ENCODE assay signal across 25 cellular contexts in genomic region chr4:164815711-164816110, GRCh38.
DNase-seq lines count a peak whose midpoint lies in the region; ATAC-seq, FAIRE-seq and TF ChIP-seq lines count a peak whose summit lies in the region.
"Had no signal": no experiment of that assay in that cellular context is flagged by ENCODE, and none has a peak within 500 bp of the region (broad histone marks: within the 10 kb centered on the region; RNA-seq: fewer than 3 reads in every experiment).

No MANE protein-coding gene starts in this region.

- 0 out of 2 replicates have a peak overlapping the region, but pooled peaks have one; percentile 19 for H2AFZ ChIP-seq in H1 (ENCODE audit: low read length)

- DNase-seq in ELF-1 (ENCODE audit: low read depth, low spot score) (peak; percentile 4), H1 (ENCODE audit: low read depth in 1 of 2, low spot score in 2 of 2) (no peak), mesendoderm (peak; percentile 87), T1000 (lab: John Stamatoyannopoulos, UW) (no peak), COLO668 (lab: John Stamatoyannopoulos, UW; ENCODE audit: unreplicated experiment) (no peak), HuH-7 (ENCODE audit: low spot score) (no peak)
- DNase-seq: 8988T; ACHN; AML-193; BE2C; CD4-positive, alpha-beta T cell; DMS 273 treated with DMSO at 0.1 percent for 48 hours; DMS79; EL; GF-D8; GOT3; H7 had no signal

- no peak overlapping the region for H3K56ac ChIP-seq in H1 (replicated peaks; ENCODE audit: insufficient read length, low read depth, low read length)
- H3K56ac ChIP-seq in mesendoderm (ENCODE audit: low read length): no peak overlapping the region

- H3K79me2 ChIP-seq in H1 (ENCODE audit: control insufficient read depth in 1 of 2, insufficient read depth in 2 of 2, low read length in 2 of 2): no peaks in the 10 kb centered on the region
- H3K79me2 ChIP-seq in mesendoderm (ENCODE audit: control insufficient read depth, insufficient read depth, low read length): no peaks in the 10 kb centered on the region

- H3K4me3 ChIP-seq in HUES48 (ENCODE audit: low read depth, low read length): no peak overlapping the region
- H3K4me3 ChIP-seq in H1 (ENCODE audit: extremely low read depth in 1 of 4, insufficient read depth in 2 of 4, low read depth in 3 of 4, low read length in 4 of 4): no peak overlapping the region
- H3K4me3 ChIP-seq in mesendoderm (ENCODE audit: low read length): no peak overlapping the region
- H3K4me3 ChIP-seq: A549; BLaER1 treated with 17β-estradiol and CSF1 and Interleukin-3, amounts not matched to agents 10 nM and 100 nM had no signal

- no peak overlapping the region for H2BK12ac ChIP-seq in H1 (ENCODE audit: low read depth, low read length)

- TF ChIP-seq RAD21 in H1 (IDR thresholded peaks at IDR 0.05 in 1 of 2, conservative IDR thresholded peaks at IDR 0.05 in 1 of 2; ENCODE audit: low read depth in 2 of 2, low read length in 2 of 2): no peak

- 0 out of 2 replicates have a peak overlapping the region, but pooled peaks have one; percentile 28 for H2BK20ac ChIP-seq in H1 (ENCODE audit: low read length)

- H3K9me3 ChIP-seq in HUES48 (ENCODE audit: control insufficient read depth, insufficient read depth, low read length) (no peaks in the 10 kb centered on the region), H1 (ENCODE audit: insufficient read depth in 2 of 2, low read depth in 1 of 2, low read length in 1 of 2) (no peaks in the 10 kb centered on the region)
- H3K9me3 ChIP-seq: A549; BE2C; BLaER1 treated with 17β-estradiol and CSF1 and Interleukin-3, amounts not matched to agents 10 nM and 100 nM had no signal

- FAIRE-seq in H1 (lab: Jason Lieb, UNC): no peak
- FAIRE-seq: A549, D721Med, GM12891, GM18507 had no signal

- H3K9ac ChIP-seq in HUES48 (ENCODE audit: low read depth, low read length) (no peak overlapping the region), H1 (replicated peaks in 1 of 4; ENCODE audit: extremely low read depth in 1 of 4, low read depth in 3 of 4, low read length in 3 of 4) (no peak overlapping the region), mesendoderm (ENCODE audit: low read length) (no peak overlapping the region)
- H3K9ac ChIP-seq: BLaER1 treated with 17β-estradiol and CSF1 and Interleukin-3, amounts not matched to agents 10 nM and 100 nM had no signal

- TF ChIP-seq POLR2A in H1 (IDR thresholded peaks at IDR 0.05; ENCODE audit: control extremely low read depth in 1 of 2, low read depth in 2 of 2, low read length in 2 of 2): no peak

- no peak overlapping the region for H4K8ac ChIP-seq in H1 (ENCODE audit: extremely low read depth, insufficient read depth, low read length)
- H4K8ac ChIP-seq in mesendoderm (ENCODE audit: low read depth, low read length): no peak overlapping the region

- H2BK15ac ChIP-seq in H1 (ENCODE audit: low read length) (no peak overlapping the region), mesendoderm (replicated peaks; ENCODE audit: low read depth) (no peak overlapping the region)

- no peak for TF ChIP-seq CTCF in H1 (IDR thresholded peaks at IDR 0.05; ENCODE audit: control extremely low read depth in 1 of 3, insufficient read depth in 1 of 3, low read depth in 1 of 3, low read length in 3 of 3)

- H2BK120ac ChIP-seq in H1 (replicated peaks; ENCODE audit: low read depth, low read length) (no peak overlapping the region), mesendoderm (ENCODE audit: low read depth, low read length) (no peak overlapping the region)

- CTCF ChIA-PET in H1 (lab: Charles Lee; ENCODE audit: partially characterized antibody): interaction anchor here (0.6 to 1.3 kb wide), 4 partner anchors 26 to 297 kb away, joined by 3 read pairs; no protein-coding TSS in a partner anchor

- peak overlapping the region; percentile 59 for H3K27ac ChIP-seq in HUES48 (ENCODE audit: low read depth, low read length)
- H3K27ac ChIP-seq in H1 (ENCODE audit: low read depth, low read length): no peak overlapping the region
- H3K27ac ChIP-seq in mesendoderm (ENCODE audit: low read depth, low read length): no peak overlapping the region
- H3K27ac ChIP-seq: A549; BLaER1 treated with 17β-estradiol and CSF1 and Interleukin-3, amounts not matched to agents 10 nM and 100 nM had no signal

- H3K4ac ChIP-seq in H1 (replicated peaks; ENCODE audit: insufficient read length, low read depth, low read length) (no peak overlapping the region), mesendoderm (ENCODE audit: low read depth, low read length) (no peak overlapping the region)

- H3K18ac ChIP-seq in H1 (ENCODE audit: extremely low read depth, low read length) (no peak overlapping the region), mesendoderm (ENCODE audit: low read length) (no peak overlapping the region)

- H3K4me2 ChIP-seq in H1 (ENCODE audit: insufficient read depth in 1 of 2, low read depth in 2 of 2, low read length in 2 of 2): no peak overlapping the region
- no peak overlapping the region for H3K4me2 ChIP-seq in mesendoderm (ENCODE audit: low read length)
- H3K4me2 ChIP-seq: A549; BLaER1 treated with 17β-estradiol and CSF1 and Interleukin-3, amounts not matched to agents 10 nM and 100 nM had no signal

- no peaks in the 10 kb centered on the region for H3K36me3 ChIP-seq in HUES48 (ENCODE audit: control insufficient read depth, insufficient read depth, low read length)
- no peaks in the 10 kb centered on the region for H3K36me3 ChIP-seq in H1 (ENCODE audit: control insufficient read depth in 2 of 4, insufficient read depth in 4 of 4, low read length in 3 of 4)
- H3K36me3 ChIP-seq in mesendoderm (ENCODE audit: control insufficient read depth, insufficient read depth, low read length): no peaks in the 10 kb centered on the region
- H3K36me3 ChIP-seq: BE2C; BLaER1 treated with 17β-estradiol and CSF1 and Interleukin-3, amounts not matched to agents 10 nM and 100 nM had no signal

- H3K23ac ChIP-seq in H1 (ENCODE audit: insufficient read length) (no peak overlapping the region), mesendoderm (ENCODE audit: low read length) (no peak overlapping the region)

- no peak overlapping the region for H2AK5ac ChIP-seq in H1 (ENCODE audit: low read depth, low read length)
- no peak overlapping the region for H2AK5ac ChIP-seq in mesendoderm (ENCODE audit: low read length)

- H3K23me2 ChIP-seq in H1 (ENCODE audit: low read depth, low read length): no peaks in the 10 kb centered on the region

- TF ChIP-seq EP300 in H1 (IDR thresholded peaks at IDR 0.05; ENCODE audit: borderline replicate concordance in 1 of 2, low read depth in 2 of 2, low read length in 2 of 2): no peak

- POLR2A ChIA-PET in H1 (lab: Charles Lee; ENCODE audit: partially characterized antibody): no interaction called here

- 55% methylated on average over 1 of the region's 1 CpG; no CpG with 5 or more reads in 1 of the 2 experiments for WGBS in H1 (ENCODE audit: extremely low coverage in 1 of 2, insufficient coverage in 1 of 2, insufficient read length in 1 of 2, insufficient replicate concordance in 2 of 2, low coverage in 1 of 2, low lambda C conversion rate in 2 of 2, missing lambda C conversion rate in 1 of 2), 2 experiments
- WGBS in mesendoderm (ENCODE audit: extremely low coverage, insufficient coverage, low lambda C conversion rate): no CpG with 5 or more reads among the region's 1 CpG

- H2BK5ac ChIP-seq in H1 (ENCODE audit: low read depth, low read length): no peak overlapping the region
- no peak overlapping the region for H2BK5ac ChIP-seq in mesendoderm (ENCODE audit: low read length)

- H3K4me1 ChIP-seq in HUES48 (ENCODE audit: control insufficient read depth, insufficient read depth, low read length) (peaks cover 39% of the 10 kb centered on the region), H1 (replicated peaks in 1 of 4; ENCODE audit: control insufficient read depth in 3 of 4, insufficient read depth in 4 of 4, low read length in 3 of 4) (peaks cover 0 to 4% (median 1%) of the 10 kb centered on the region in 4 experiments; a peak in 2 of 7 replicates), mesendoderm (ENCODE audit: control insufficient read depth, low read depth, low read length) (peaks cover 3% of the 10 kb centered on the region)
- H3K4me1 ChIP-seq: A549; BE2C; BLaER1 treated with 17β-estradiol and CSF1 and Interleukin-3, amounts not matched to agents 10 nM and 100 nM had no signal

- ATAC-seq in GM19023 (IDR thresholded peaks at IDR 0.05; ENCODE audit: unreplicated experiment): no peak
- ATAC-seq: A549, HCT116 had no signal

- H4K5ac ChIP-seq in H1 (ENCODE audit: insufficient read length, low read depth, low read length) (no peak overlapping the region), mesendoderm (ENCODE audit: low read length) (no peak overlapping the region)

- no peaks in the 10 kb centered on the region for H4K20me1 ChIP-seq in H1 (replicated peaks in 1 of 2; ENCODE audit: control insufficient read depth in 1 of 2, insufficient read depth in 2 of 2, low read length in 2 of 2)
- H4K20me1 ChIP-seq: BLaER1 treated with 17β-estradiol and CSF1 and Interleukin-3, amounts not matched to agents 10 nM and 100 nM had no signal

- H3K79me1 ChIP-seq in H1 (ENCODE audit: low read depth, low read length): no peaks in the 10 kb centered on the region
- no peaks in the 10 kb centered on the region for H3K79me1 ChIP-seq in mesendoderm (ENCODE audit: low read length)

- H3K27me3 ChIP-seq in HUES48 (ENCODE audit: control insufficient read depth, insufficient read depth, low read length): no peaks in the 10 kb centered on the region
- H3K27me3 ChIP-seq in H1 (replicated peaks in 1 of 4; ENCODE audit: control insufficient read depth in 3 of 4, extremely low read depth in 1 of 4, insufficient read depth in 3 of 4, low read length in 3 of 4): no peaks in the 10 kb centered on the region
- H3K27me3 ChIP-seq in mesendoderm (ENCODE audit: insufficient read depth, low read length, poor library complexity): no peaks in the 10 kb centered on the region
- H3K27me3 ChIP-seq: BE2C; BLaER1 treated with 17β-estradiol and CSF1 and Interleukin-3, amounts not matched to agents 10 nM and 100 nM had no signal

- no peak overlapping the region for H4K91ac ChIP-seq in H1 (replicated peaks; ENCODE audit: insufficient read length, low read length)

- H3K14ac ChIP-seq in H1 (ENCODE audit: insufficient read length): no peak overlapping the region

TF ChIP-seq in H1, 55 proteins besides CTCF, POLR2A, EP300 and RAD21 (continues in another document):
- TF ChIP-seq CREB1 (IDR thresholded peaks at IDR 0.05): no peak
- no peak for TF ChIP-seq TBP (IDR thresholded peaks at IDR 0.05; ENCODE audit: low read depth, low read length)
- TF ChIP-seq CTBP2 (IDR thresholded peaks at IDR 0.05; ENCODE audit: borderline replicate concordance, insufficient read depth, insufficient read length, low read length): no peak
- no peak for TF ChIP-seq BCL11A (IDR thresholded peaks at IDR 0.05; ENCODE audit: low read depth in 2 of 2, low read length in 2 of 2)
- TF ChIP-seq YY1 (IDR thresholded peaks at IDR 0.05; ENCODE audit: low read depth, low read length): no peak
- TF ChIP-seq SP1 (IDR thresholded peaks at IDR 0.05; ENCODE audit: low read depth, low read length): no peak
- TF ChIP-seq JUND (IDR thresholded peaks at IDR 0.05; ENCODE audit: low read length): no peak
- TF ChIP-seq SIX5 (IDR thresholded peaks at IDR 0.05; ENCODE audit: low read depth, low read length): no peak
- no peak for TF ChIP-seq GABPA (IDR thresholded peaks at IDR 0.05; ENCODE audit: borderline replicate concordance, insufficient read depth, low read length)
- TF ChIP-seq NRF1 (IDR thresholded peaks at IDR 0.05; ENCODE audit: low read depth, low read length): no peak

Comparison
In these comparisons a context has a peak if more than half of its experiments do, and no peak if none do; other contexts are left out.
1. DNase-seq: peak in ELF-1 (single experiment) and mesendoderm (single experiment); none in H1 (0 of 2), T1000 (single experiment), COLO668 (single experiment) and HuH-7 (single experiment).